In genomic region chr20:9609892-9610502, GRCh38 we compare ENCODE assay signal across 8 cellular contexts.
DNase-seq lines count a peak whose midpoint lies in the region; ATAC-seq and TF ChIP-seq lines count a peak whose summit lies in the region.

No MANE protein-coding gene starts in this region.

- no peak overlapping the region for H3K4me3 ChIP-seq in WI38 (ENCODE audit: low read depth, low read length)

- peaks cover 5% of the 10 kb centered on the region for H3K27me3 Mint-ChIP-seq in activated naive CD8-positive, alpha-beta T cell treated with anti-CD3 and anti-CD28 coated beads, Interleukin-2, amount 50 U/mL, for 24 hours
- H3K27me3 Mint-ChIP-seq in activated naive CD8-positive, alpha-beta T cell treated with anti-CD3 and anti-CD28 coated beads for 36 hours = peaks cover 15% of the 10 kb centered on the region
- H3K27me3 Mint-ChIP-seq in HFFc6 (ENCODE audit: insufficient read depth) (peaks cover 20% of the 10 kb centered on the region), progenitor cell of endocrine pancreas (no peaks in the 10 kb centered on the region)
- H3K27me3 Mint-ChIP-seq in activated T-helper 1 cell treated with anti-CD3 and anti-CD28 coated beads, Interleukin-12 subunit alpha, Interleukin-12 subunit beta, Interleukin-2, Interleukin-4 antibody, amounts not matched to agents 30 ng/mL and 10 ng/mL and 1 ng/mL, durations not matched to agents 14 hours and 24 hours and 36 hours (ENCODE audit: insufficient read depth) = no peaks in the 10 kb centered on the region

- intact Hi-C loops in activated T-helper 1 cell treated with anti-CD3 and anti-CD28 coated beads, Interleukin-12 subunit alpha, Interleukin-12 subunit beta, Interleukin-2, Interleukin-4 antibody, amounts not matched to agents 30 ng/mL and 10 ng/mL and 1 ng/mL, durations not matched to agents 14 hours and 24 hours and 36 hours (cut with micrococcal nuclease) = no loop called here

- H3K9me3 Mint-ChIP-seq in activated naive CD8-positive, alpha-beta T cell treated with anti-CD3 and anti-CD28 coated beads, Interleukin-2, amount 50 U/mL, for 24 hours = no peaks in the 10 kb centered on the region
- no peaks in the 10 kb centered on the region for H3K9me3 Mint-ChIP-seq in activated naive CD8-positive, alpha-beta T cell treated with anti-CD3 and anti-CD28 coated beads for 36 hours
- H3K9me3 Mint-ChIP-seq in HFFc6 (no peaks in the 10 kb centered on the region), progenitor cell of endocrine pancreas (ENCODE audit: low read depth) (no peaks in the 10 kb centered on the region)
- no peaks in the 10 kb centered on the region for H3K9me3 Mint-ChIP-seq in activated T-helper 1 cell treated with anti-CD3 and anti-CD28 coated beads, Interleukin-12 subunit alpha, Interleukin-12 subunit beta, Interleukin-2, Interleukin-4 antibody, amounts not matched to agents 30 ng/mL and 10 ng/mL and 1 ng/mL, durations not matched to agents 14 hours and 24 hours and 36 hours

- H3K4me1 Mint-ChIP-seq in activated naive CD8-positive, alpha-beta T cell treated with anti-CD3 and anti-CD28 coated beads, Interleukin-2, amount 50 U/mL, for 24 hours = no peaks in the 10 kb centered on the region
- no peaks in the 10 kb centered on the region for H3K4me1 Mint-ChIP-seq in activated naive CD8-positive, alpha-beta T cell treated with anti-CD3 and anti-CD28 coated beads for 36 hours
- H3K4me1 Mint-ChIP-seq in HFFc6 (ENCODE audit: low read depth) (peaks cover 9% of the 10 kb centered on the region; the same call in 1 of the 2 replicates), progenitor cell of endocrine pancreas (ENCODE audit: low read depth) (no peaks in the 10 kb centered on the region)
- H3K4me1 Mint-ChIP-seq in activated T-helper 1 cell treated with anti-CD3 and anti-CD28 coated beads, Interleukin-12 subunit alpha, Interleukin-12 subunit beta, Interleukin-2, Interleukin-4 antibody, amounts not matched to agents 30 ng/mL and 10 ng/mL and 1 ng/mL, durations not matched to agents 14 hours and 24 hours and 36 hours (ENCODE audit: low read depth) = no peaks in the 10 kb centered on the region

- DNase-seq in activated naive CD8-positive, alpha-beta T cell treated with anti-CD3 and anti-CD28 coated beads, Interleukin-2, amount 50 U/mL, for 24 hours = peak; percentile 54
- no peak for DNase-seq in activated naive CD8-positive, alpha-beta T cell treated with anti-CD3 and anti-CD28 coated beads for 36 hours
- DNase-seq in HFFc6 (peak; percentile 63), NCI-H2029 (lab: John Stamatoyannopoulos, UW) (peak; percentile 39), fibroblast of the conjunctiva (ENCODE audit: low read depth) (peak; percentile 54), progenitor cell of endocrine pancreas (ENCODE audit: low spot score, unreplicated experiment) (peak; percentile 43)
- no peak for DNase-seq in activated T-helper 1 cell treated with anti-CD3 and anti-CD28 coated beads, Interleukin-12 subunit alpha, Interleukin-12 subunit beta, Interleukin-2, Interleukin-4 antibody, amounts not matched to agents 30 ng/mL and 10 ng/mL and 1 ng/mL, durations not matched to agents 14 hours and 24 hours and 36 hours (ENCODE audit: low spot score)

- H3K27ac Mint-ChIP-seq in activated naive CD8-positive, alpha-beta T cell treated with anti-CD3 and anti-CD28 coated beads, Interleukin-2, amount 50 U/mL, for 24 hours = no peak overlapping the region
- H3K27ac Mint-ChIP-seq in activated naive CD8-positive, alpha-beta T cell treated with anti-CD3 and anti-CD28 coated beads for 36 hours = no peak overlapping the region
- H3K27ac Mint-ChIP-seq in HFFc6 (no peak overlapping the region), progenitor cell of endocrine pancreas (peak overlapping the region; percentile 49)
- no peak overlapping the region for H3K27ac Mint-ChIP-seq in activated T-helper 1 cell treated with anti-CD3 and anti-CD28 coated beads, Interleukin-12 subunit alpha, Interleukin-12 subunit beta, Interleukin-2, Interleukin-4 antibody, amounts not matched to agents 30 ng/mL and 10 ng/mL and 1 ng/mL, durations not matched to agents 14 hours and 24 hours and 36 hours

- no peaks in the 10 kb centered on the region for H3K36me3 Mint-ChIP-seq in activated naive CD8-positive, alpha-beta T cell treated with anti-CD3 and anti-CD28 coated beads, Interleukin-2, amount 50 U/mL, for 24 hours (ENCODE audit: low read depth)
- no peaks in the 10 kb centered on the region for H3K36me3 Mint-ChIP-seq in activated naive CD8-positive, alpha-beta T cell treated with anti-CD3 and anti-CD28 coated beads for 36 hours
- H3K36me3 Mint-ChIP-seq in HFFc6 (ENCODE audit: low read depth) (no peaks in the 10 kb centered on the region), progenitor cell of endocrine pancreas (ENCODE audit: insufficient read depth) (no peaks in the 10 kb centered on the region)
- H3K36me3 Mint-ChIP-seq in activated T-helper 1 cell treated with anti-CD3 and anti-CD28 coated beads, Interleukin-12 subunit alpha, Interleukin-12 subunit beta, Interleukin-2, Interleukin-4 antibody, amounts not matched to agents 30 ng/mL and 10 ng/mL and 1 ng/mL, durations not matched to agents 14 hours and 24 hours and 36 hours (ENCODE audit: low read depth) = no peaks in the 10 kb centered on the region

- ATAC-seq in activated naive CD8-positive, alpha-beta T cell treated with anti-CD3 and anti-CD28 coated beads, Interleukin-2, amount 50 U/mL, for 24 hours = no peak

- H3K4me3 Mint-ChIP-seq in activated naive CD8-positive, alpha-beta T cell treated with anti-CD3 and anti-CD28 coated beads, Interleukin-2, amount 50 U/mL, for 24 hours = no peak overlapping the region
- no peak overlapping the region for H3K4me3 Mint-ChIP-seq in activated naive CD8-positive, alpha-beta T cell treated with anti-CD3 and anti-CD28 coated beads for 36 hours
- H3K4me3 Mint-ChIP-seq in HFFc6 (no peak overlapping the region), progenitor cell of endocrine pancreas (ENCODE audit: low read depth) (no peak overlapping the region)
- H3K4me3 Mint-ChIP-seq in activated T-helper 1 cell treated with anti-CD3 and anti-CD28 coated beads, Interleukin-12 subunit alpha, Interleukin-12 subunit beta, Interleukin-2, Interleukin-4 antibody, amounts not matched to agents 30 ng/mL and 10 ng/mL and 1 ng/mL, durations not matched to agents 14 hours and 24 hours and 36 hours = no peak overlapping the region

- peak; percentile 88 for TF ChIP-seq CTCF in HFFc6 (IDR thresholded peaks at IDR 0.05)
- peak; percentile 39 for TF ChIP-seq CTCF in WI38 (IDR thresholded peaks at IDR 0.05; ENCODE audit: low read depth, low read length)
- TF ChIP-seq CTCF in progenitor cell of endocrine pancreas (IDR thresholded peaks at IDR 0.05; ENCODE audit: unreplicated experiment) = peak; percentile 75

Comparison
In these comparisons a context has a peak if more than half of its experiments do, and no peak if none do; other contexts are left out.
1. DNase-seq: peak in activated naive CD8-positive, alpha-beta T cell treated with anti-CD3 and anti-CD28 coated beads, Interleukin-2, amount 50 U/mL, for 24 hours (single experiment), HFFc6 (single experiment), NCI-H2029 (single experiment), fibroblast of the conjunctiva (single experiment) and progenitor cell of endocrine pancreas (single experiment); none in activated naive CD8-positive, alpha-beta T cell treated with anti-CD3 and anti-CD28 coated beads for 36 hours (single experiment) and activated T-helper 1 cell treated with anti-CD3 and anti-CD28 coated beads, Interleukin-12 subunit alpha, Interleukin-12 subunit beta, Interleukin-2, Interleukin-4 antibody, amounts not matched to agents 30 ng/mL and 10 ng/mL and 1 ng/mL, durations not matched to agents 14 hours and 24 hours and 36 hours (single experiment).
2. Peak in every context shown above with its lines, with median percentiles within 50 percentile points of each other: CTCF ChIP-seq.